ENCODE assay signal across 7 cellular contexts in the genomic region with DNA sequence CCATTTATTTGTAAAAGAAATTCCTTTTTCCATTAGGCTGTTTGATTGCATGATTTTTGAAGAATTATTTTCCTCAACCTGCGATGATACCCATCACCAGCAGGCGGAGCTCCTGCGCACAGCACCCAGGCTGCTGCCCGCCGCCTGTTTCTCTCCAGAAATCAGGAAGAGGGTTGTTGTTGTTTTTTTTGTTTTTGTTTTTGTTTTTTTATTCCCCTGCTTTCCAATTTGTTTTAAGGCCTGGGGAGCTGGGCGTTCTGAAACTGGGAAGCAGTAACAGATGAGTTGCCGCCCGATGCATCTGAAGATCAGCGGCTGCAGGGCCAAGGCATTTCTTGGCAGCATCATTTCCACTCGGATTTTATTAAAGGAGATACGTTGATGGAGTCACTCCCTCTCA.
A peak's percentile ranks its signal among the peaks of the same experiment; 100 is the strongest.
DNase-seq lines count a peak whose midpoint lies in the region; ATAC-seq and TF ChIP-seq lines count a peak whose summit lies in the region.

No MANE protein-coding gene starts in this region.

- H3K4me1 Mint-ChIP-seq in brain = peaks cover 49% of the 10 kb centered on the region

- no peaks in the 10 kb centered on the region for H3K27me3 Mint-ChIP-seq in brain

- ATAC-seq in HG03354 (IDR thresholded peaks at IDR 0.05; ENCODE audit: poor library complexity, severe bottlenecking, unreplicated experiment) (peak; percentile 59), GM19397 (IDR thresholded peaks at IDR 0.05; ENCODE audit: unreplicated experiment) (no peak)

- peak; percentile 41 for DNase-seq in EL
- DNase-seq in T-helper 22 cell (ENCODE audit: low read depth) = peak; percentile 21
- DNase-seq in islet precursor cell = peak; percentile 52
- peak; percentile 15 to 52 for DNase-seq in stimulated activated CD4-positive, alpha-beta T cell treated with anti-CD3 and anti-CD28 coated beads, Interleukin-4, amount 100 ng/mL, for 4 hours

- peaks cover 0 to 6% (median 0%) of the 10 kb centered on the region in 5 experiments for H3K9me3 Mint-ChIP-seq in brain

- H3K27ac Mint-ChIP-seq in brain = peak overlapping the region in 3 of 5 experiments; percentile 8 to 89 (median 44)

- H3K36me3 Mint-ChIP-seq in brain = no peaks in the 10 kb centered on the region

- TF ChIP-seq CTCF in brain (conservative IDR thresholded peaks at IDR 0.05) = peak; percentile 97

- H3K4me3 Mint-ChIP-seq in brain = peak overlapping the region in 1 of 5 experiments; percentile 3
